Comparison of ENCODE assay signal across 14 cellular contexts in genomic region chr1:241972703-241973375, GRCh38. TPM values are rescaled to one million over a fixed set of nuclear protein-coding genes. Genes with fewer than 3 reads are reported as not detected.
DNase-seq lines count a peak whose midpoint lies in the region; ATAC-seq and TF ChIP-seq lines count a peak whose summit lies in the region.
"Had no signal": no experiment of that assay in that cellular context is flagged by ENCODE, and none has a peak within 500 bp of the region (broad histone marks: within the 10 kb centered on the region; RNA-seq: fewer than 3 reads in every experiment).

No MANE protein-coding gene starts in this region.

- DNase-seq in EH (ENCODE audit: low read depth) (peak; percentile 32), NCI-H146 (lab: John Stamatoyannopoulos, UW) (peak; percentile 78), brain microvascular endothelial cell (peak; percentile 54), myocyte (ENCODE audit: low read depth) (peak; percentile 70), Kasumi-1 (lab: John Stamatoyannopoulos, UW) (no peak), CD1c-positive myeloid dendritic cell (ENCODE audit: extremely low spot score) (no peak), lower lobe of right lung (no peak)
- no peak for DNase-seq in activated CD8-positive, alpha-beta T cell treated with anti-CD3 and anti-CD28 coated beads for 36 hours
- DNase-seq: activated naive CD8-positive, alpha-beta T cell treated with anti-CD3 and anti-CD28 coated beads, Interleukin-2, amount 10 ng/mL, durations not matched to agents 7 days and 5 days; left ventricle myocardium inferior; NCI-H1048 had no signal

- H3K9me3 Mint-ChIP-seq in activated CD8-positive, alpha-beta T cell treated with anti-CD3 and anti-CD28 coated beads for 36 hours = no peaks in the 10 kb centered on the region
- H3K9me3 Mint-ChIP-seq: activated naive CD8-positive, alpha-beta T cell treated with anti-CD3 and anti-CD28 coated beads, Interleukin-2, amount 10 ng/mL, durations not matched to agents 7 days and 5 days; stimulated activated memory B cell treated with anti-CD40 and anti-IgM and Interleukin-4, amounts not matched to agents 10 μg/mL and 1 μg/mL and 100 μg/mL, for 72 hours had no signal

- no peak overlapping the region for H3K27ac Mint-ChIP-seq in activated CD8-positive, alpha-beta T cell treated with anti-CD3 and anti-CD28 coated beads for 36 hours
- H3K27ac Mint-ChIP-seq: activated naive CD8-positive, alpha-beta T cell treated with anti-CD3 and anti-CD28 coated beads, Interleukin-2, amount 10 ng/mL, durations not matched to agents 7 days and 5 days; stimulated activated memory B cell treated with anti-CD40 and anti-IgM and Interleukin-4, amounts not matched to agents 10 μg/mL and 1 μg/mL and 100 μg/mL, for 72 hours had no signal

- in situ Hi-C loops in brain microvascular endothelial cell (cut with HindIII; ENCODE audit: low pct_ligation_motif_present, low sequenced_read_pairs) = no loop called here

- H3K27me3 Mint-ChIP-seq in activated CD8-positive, alpha-beta T cell treated with anti-CD3 and anti-CD28 coated beads for 36 hours = peaks cover 2% of the 10 kb centered on the region
- H3K27me3 Mint-ChIP-seq: activated naive CD8-positive, alpha-beta T cell treated with anti-CD3 and anti-CD28 coated beads, Interleukin-2, amount 10 ng/mL, durations not matched to agents 7 days and 5 days; stimulated activated memory B cell treated with anti-CD40 and anti-IgM and Interleukin-4, amounts not matched to agents 10 μg/mL and 1 μg/mL and 100 μg/mL, for 72 hours had no signal

- H3K4me1 ChIP-seq in lower lobe of right lung = no peaks in the 10 kb centered on the region
- H3K4me1 ChIP-seq: left ventricle myocardium inferior had no signal

- no peaks in the 10 kb centered on the region for H3K9me3 ChIP-seq in lower lobe of right lung
- H3K9me3 ChIP-seq: left ventricle myocardium inferior had no signal

- H3K4me3 Mint-ChIP-seq in activated CD8-positive, alpha-beta T cell treated with anti-CD3 and anti-CD28 coated beads for 36 hours = no peak overlapping the region
- H3K4me3 Mint-ChIP-seq: activated naive CD8-positive, alpha-beta T cell treated with anti-CD3 and anti-CD28 coated beads, Interleukin-2, amount 10 ng/mL, durations not matched to agents 7 days and 5 days; stimulated activated memory B cell treated with anti-CD40 and anti-IgM and Interleukin-4, amounts not matched to agents 10 μg/mL and 1 μg/mL and 100 μg/mL, for 72 hours had no signal

- H3K4me1 Mint-ChIP-seq in activated CD8-positive, alpha-beta T cell treated with anti-CD3 and anti-CD28 coated beads for 36 hours (ENCODE audit: low read depth) = no peaks in the 10 kb centered on the region
- H3K4me1 Mint-ChIP-seq: activated naive CD8-positive, alpha-beta T cell treated with anti-CD3 and anti-CD28 coated beads, Interleukin-2, amount 10 ng/mL, durations not matched to agents 7 days and 5 days; stimulated activated memory B cell treated with anti-CD40 and anti-IgM and Interleukin-4, amounts not matched to agents 10 μg/mL and 1 μg/mL and 100 μg/mL, for 72 hours had no signal

- TF ChIP-seq CTCF in brain microvascular endothelial cell (IDR thresholded peaks at IDR 0.05; ENCODE audit: low read depth, low read length, missing control alignments) (no peak), lower lobe of right lung (IDR thresholded peaks at IDR 0.05) (no peak)
- TF ChIP-seq CTCF in activated CD8-positive, alpha-beta T cell treated with anti-CD3 and anti-CD28 coated beads for 36 hours (IDR thresholded peaks at IDR 0.05) = no peak

- intact Hi-C loops in lower lobe of right lung (cut with DNase I) = no loop called here
- intact Hi-C loops in activated CD8-positive, alpha-beta T cell treated with anti-CD3 and anti-CD28 coated beads for 36 hours (cut with micrococcal nuclease) = no loop called here

- CTCF ChIA-PET in activated CD8-positive, alpha-beta T cell treated with anti-CD3 and anti-CD28 coated beads for 36 hours (lab: Charles Lee) = no interaction called here

- H3K36me3 ChIP-seq in brain microvascular endothelial cell (replicated peaks) (no peaks in the 10 kb centered on the region), lower lobe of right lung (no peaks in the 10 kb centered on the region)
- H3K36me3 ChIP-seq: left ventricle myocardium inferior had no signal

- H3K36me3 Mint-ChIP-seq in activated CD8-positive, alpha-beta T cell treated with anti-CD3 and anti-CD28 coated beads for 36 hours (ENCODE audit: low read depth) = no peaks in the 10 kb centered on the region
- H3K36me3 Mint-ChIP-seq: activated naive CD8-positive, alpha-beta T cell treated with anti-CD3 and anti-CD28 coated beads, Interleukin-2, amount 10 ng/mL, durations not matched to agents 7 days and 5 days; stimulated activated memory B cell treated with anti-CD40 and anti-IgM and Interleukin-4, amounts not matched to agents 10 μg/mL and 1 μg/mL and 100 μg/mL, for 72 hours had no signal

- POLR2A ChIA-PET in activated CD8-positive, alpha-beta T cell treated with anti-CD3 and anti-CD28 coated beads for 36 hours (lab: Charles Lee) = no interaction called here

- H3K27ac ChIP-seq in brain microvascular endothelial cell = no peak overlapping the region
- no peak overlapping the region for H3K27ac ChIP-seq in lower lobe of right lung
- H3K27ac ChIP-seq: left ventricle myocardium inferior had no signal

- H3K27me3 ChIP-seq in brain microvascular endothelial cell (replicated peaks) = no peaks in the 10 kb centered on the region
- no peaks in the 10 kb centered on the region for H3K27me3 ChIP-seq in lower lobe of right lung (ENCODE audit: low read depth)

- ATAC-seq in lower lobe of right lung = no peak
- ATAC-seq in activated CD8-positive, alpha-beta T cell treated with anti-CD3 and anti-CD28 coated beads for 36 hours = no peak
- ATAC-seq: esophagus mucosa; Right ventricle myocardium inferior; stimulated activated memory B cell treated with anti-CD40 and anti-IgM and Interleukin-4, amounts not matched to agents 10 μg/mL and 1 μg/mL and 100 μg/mL, for 72 hours had no signal

- H3K4me3 ChIP-seq in brain microvascular endothelial cell (ENCODE audit: low read depth, low read length) (no peak overlapping the region), lower lobe of right lung (no peak overlapping the region)
- H3K4me3 ChIP-seq: left ventricle myocardium inferior had no signal

RNA-seq across cellular contexts. Expression of gene BECN2, which starts 15.3 kb away (rescaled TPM):
- total RNA-seq in myocyte = not detected in 2 replicates
- polyA plus RNA-seq in myocyte (2012) = not detected
- total RNA-seq in lower lobe of right lung = not detected
- total RNA-seq in activated CD8-positive, alpha-beta T cell treated with anti-CD3 and anti-CD28 coated beads for 36 hours = not detected
- total RNA-seq: activated naive CD8-positive, alpha-beta T cell treated with anti-CD3 and anti-CD28 coated beads, Interleukin-2, amount 10 ng/mL, durations not matched to agents 7 days and 5 days; esophagus mucosa; left ventricle myocardium inferior; Right ventricle myocardium inferior had no signal

RNA-seq across cellular contexts. Expression of gene MAP1LC3C, which starts 26.1 kb away (rescaled TPM):
- 37.5 and 38.4 TPM in 2 replicates for total RNA-seq in myocyte
- 2.1 TPM for polyA plus RNA-seq in myocyte (2012)
- total RNA-seq in lower lobe of right lung = 10.9 TPM
- total RNA-seq in activated CD8-positive, alpha-beta T cell treated with anti-CD3 and anti-CD28 coated beads for 36 hours = not detected
- total RNA-seq: activated naive CD8-positive, alpha-beta T cell treated with anti-CD3 and anti-CD28 coated beads, Interleukin-2, amount 10 ng/mL, durations not matched to agents 7 days and 5 days; esophagus mucosa had no signal

Comparison
In these comparisons a context has a peak if more than half of its experiments do, and no peak if none do; other contexts are left out.
1. DNase-seq: peak in EH (single experiment), NCI-H146 (single experiment), brain microvascular endothelial cell (single experiment) and myocyte (single experiment); none in Kasumi-1 (0 of 2), CD1c-positive myeloid dendritic cell (single experiment), lower lobe of right lung (single experiment) and activated CD8-positive, alpha-beta T cell treated with anti-CD3 and anti-CD28 coated beads for 36 hours (single experiment).
2. RNA of gene MAP1LC3C, which starts 26.1 kb away (total RNA-seq): 37.5 to 38.4 TPM in myocyte and 10.9 TPM in lower lobe of right lung (single experiment); not detected in activated CD8-positive, alpha-beta T cell treated with anti-CD3 and anti-CD28 coated beads for 36 hours; every median in the first group is over 10 times any median in the second.